ENCODE assay signal across 19 cellular contexts in genomic region chr12:56818629-56819028, GRCh38. TPM values are rescaled to one million over a fixed set of nuclear protein-coding genes. Genes with fewer than 3 reads are reported as not detected.
A peak's percentile ranks its signal among the peaks of the same experiment; 100 is the strongest.
DNase-seq lines count a peak whose midpoint lies in the region; ATAC-seq, FAIRE-seq and TF ChIP-seq lines count a peak whose summit lies in the region.
"Had no signal": no experiment of that assay in that cellular context is flagged by ENCODE, and none has a peak within 500 bp of the region (broad histone marks: within the 10 kb centered on the region; RNA-seq: fewer than 3 reads in every experiment).

No MANE protein-coding gene starts in this region.

- H3K79me2 ChIP-seq in HCT116 (ENCODE audit: insufficient read depth, low read length), result no peaks in the 10 kb centered on the region
- no peaks in the 10 kb centered on the region for H3K79me2 ChIP-seq in PC-9 (ENCODE audit: low read depth)

- intact Hi-C loops in HCT116 (cut with micrococcal nuclease), result no loop called here
- intact Hi-C loops in PC-9 (cut with micrococcal nuclease; ENCODE audit: unreplicated experiment), result no loop called here
- intact Hi-C loops in uterus (cut with DNase I; ENCODE audit: low total_unique reads), result no loop called here

- TF ChIP-seq CTCF in A549 (IDR thresholded peaks at IDR 0.05) (no peak), HCT116 (IDR thresholded peaks at IDR 0.05 in 2 of 3, conservative IDR thresholded peaks at IDR 0.05 in 1 of 3; ENCODE audit: borderline replicate concordance in 1 of 3, insufficient read depth in 1 of 3, low read depth in 2 of 3, low read length in 2 of 3) (no peak), PC-9 (conservative IDR thresholded peaks at IDR 0.05) (no peak), epithelial cell of esophagus (IDR thresholded peaks at IDR 0.05; ENCODE audit: insufficient read depth, low read depth, low read length, missing control alignments) (no peak), uterus (IDR thresholded peaks at IDR 0.05) (no peak), RWPE1 (conservative IDR thresholded peaks at IDR 0.05; ENCODE audit: low read depth) (no peak)

- 95% methylated on average over 1 of the region's 1 CpG for WGBS in A549 (ENCODE audit: missing lambda C conversion rate)

- peak in 1 of 2 experiments; percentile 25 for DNase-seq in A549 (ENCODE audit: low read depth in 1 of 2, low spot score in 1 of 2)
- no peak for DNase-seq in HCT116 (ENCODE audit: low read depth, low spot score)
- DNase-seq in PC-9, result no peak
- peak; percentile 15 for DNase-seq in epithelial cell of esophagus (ENCODE audit: low read depth)
- no peak for DNase-seq in uterus
- no peak for DNase-seq in RWPE1 (ENCODE audit: low spot score)
- DNase-seq: BE2C; CD4-positive, alpha-beta memory T cell; DMS79; GOT3; HFFc6 had no signal

- no peaks in the 10 kb centered on the region for H3F3A ChIP-seq in PC-9 (ENCODE audit: insufficient read depth, low read depth)

- H3K27ac ChIP-seq in A549 (peak overlapping the region; percentile 43 to 77), HCT116 (ENCODE audit: low read depth, low read length) (no peak overlapping the region), PC-9 (no peak overlapping the region), uterus (no peak overlapping the region), RWPE1 (no peak overlapping the region)
- H3K27ac ChIP-seq: C4-2B had no signal

- no peak for TF ChIP-seq RAD21 in A549 (conservative IDR thresholded peaks at IDR 0.05 in 1 of 2, IDR thresholded peaks at IDR 0.05 in 1 of 2)
- TF ChIP-seq RAD21 in HCT116 (IDR thresholded peaks at IDR 0.05; ENCODE audit: low read depth), result no peak

- TF ChIP-seq POLR2A in A549 (IDR thresholded peaks at IDR 0.05; ENCODE audit: low read length), result no peak
- TF ChIP-seq POLR2A in HCT116 (IDR thresholded peaks at IDR 0.05; ENCODE audit: borderline replicate concordance, extremely low read depth, insufficient read depth, insufficient read length), result no peak
- no peak for TF ChIP-seq POLR2A in uterus (IDR thresholded peaks at IDR 0.05)

- H3K9me2 ChIP-seq in HCT116 (ENCODE audit: insufficient read depth) (no peaks in the 10 kb centered on the region), PC-9 (ENCODE audit: insufficient read depth) (no peaks in the 10 kb centered on the region)

- H3K27me3 ChIP-seq in HCT116 (ENCODE audit: insufficient read depth, low read length), result no peaks in the 10 kb centered on the region
- H3K27me3 ChIP-seq in PC-9 (ENCODE audit: insufficient read depth, low read depth), result no peaks in the 10 kb centered on the region; the same call in 1 of the 2 replicates
- H3K27me3 ChIP-seq in uterus, result no peaks in the 10 kb centered on the region

- POLR2A ChIA-PET in A549 (lab: Yijun Ruan, JAX), result no interaction called here
- POLR2A ChIA-PET in HCT116 (lab: Charles Lee), result no interaction called here
- POLR2A ChIA-PET in PC-9 (lab: Charles Lee; ENCODE audit: unreplicated experiment), result no interaction called here
- POLR2A ChIA-PET in RWPE1 (lab: Yijun Ruan, JAX; ENCODE audit: low non-redundant PET), result no interaction called here

- TF ChIP-seq EP300 in A549 (IDR thresholded peaks at IDR 0.05), result no peak

- H3K9ac ChIP-seq in HCT116 (ENCODE audit: low read length), result no peak overlapping the region

- H4K20me1 ChIP-seq in HCT116 (ENCODE audit: insufficient read depth) (no peaks in the 10 kb centered on the region), PC-9 (ENCODE audit: insufficient read depth) (no peaks in the 10 kb centered on the region)

- no peak for FAIRE-seq in A549 (lab: Jason Lieb, UNC)
- FAIRE-seq: A204.1, GM12878, GM18507 had no signal

- no peak for ATAC-seq in A549
- no peak for ATAC-seq in HCT116
- ATAC-seq in HG02763 (IDR thresholded peaks at IDR 0.05; ENCODE audit: unreplicated experiment), result no peak
- no peak for ATAC-seq in GM18907 (IDR thresholded peaks at IDR 0.05; ENCODE audit: unreplicated experiment)
- ATAC-seq: GM12878 had no signal

- CTCF ChIA-PET in A549 (lab: Yijun Ruan, JAX) (interaction anchor here (1.0 to 1.2 kb wide), 3 partner anchors 21 to 190 kb away, joined by 3 to 4 read pairs (median 3); no protein-coding TSS in a partner anchor), HCT116 (lab: Charles Lee) (no interaction called here), PC-9 (lab: Charles Lee) (interaction anchor here (0.6 kb wide), 1 partner anchor 239 kb away, joined by 3 read pairs; no protein-coding TSS in a partner anchor), RWPE1 (lab: Yijun Ruan, JAX) (interaction anchor here (0.6 to 0.7 kb wide), 2 partner anchors 169 to 466 kb away, joined by 3 read pairs; no protein-coding TSS in a partner anchor)

- RAD21 ChIA-PET in HCT116 (lab: Charles Lee; ENCODE audit: low non-redundant PET in 1 of 2, low total read pairs in 2 of 2, uncharacterized antibody in 2 of 2, unreplicated experiment in 2 of 2), result no interaction called here

- no TSS peak for BruUV-seq in HCT116 (replicated peaks; lab: Mats Ljungman, UMichigan)
- BruUV-seq in PC-9 (replicated peaks; lab: Mats Ljungman, UMichigan), result no TSS peak

- H3K4me2 ChIP-seq in A549 (no peak overlapping the region), HCT116 (ENCODE audit: low read length) (no peak overlapping the region), PC-9 (no peak overlapping the region)

- no peaks in the 10 kb centered on the region for H3K36me3 ChIP-seq in HCT116 (ENCODE audit: control insufficient read depth in 1 of 2, insufficient read depth in 2 of 2, low read length in 2 of 2)
- no peaks in the 10 kb centered on the region for H3K36me3 ChIP-seq in PC-9 (ENCODE audit: low read depth)
- H3K36me3 ChIP-seq in uterus, result no peaks in the 10 kb centered on the region
- H3K36me3 ChIP-seq: BE2C, HAP-1 had no signal

- H2AFZ ChIP-seq in HCT116 (ENCODE audit: low read depth, low read length, poor library complexity, severe bottlenecking), result peak overlapping the region; percentile 12
- peak overlapping the region; percentile 49; the same call in 1 of the 2 replicates for H2AFZ ChIP-seq in PC-9

- 0 out of 3 replicates have a peak, but pooled peaks cover 3% of the 10 kb centered on the region for H3K4me1 ChIP-seq in A549
- H3K4me1 ChIP-seq in HCT116 (ENCODE audit: control insufficient read depth in 1 of 2, insufficient read depth in 2 of 2, low read length in 2 of 2), result no peaks in the 10 kb centered on the region
- no peaks in the 10 kb centered on the region for H3K4me1 ChIP-seq in PC-9 (replicated peaks; ENCODE audit: insufficient read depth)
- H3K4me1 ChIP-seq in uterus, result no peaks in the 10 kb centered on the region
- H3K4me1 ChIP-seq: BE2C, HAP-1 had no signal

- H3K9me3 ChIP-seq in A549 (no peaks in the 10 kb centered on the region), HCT116 (ENCODE audit: control insufficient read depth in 1 of 2, insufficient read depth in 1 of 2, low read depth in 1 of 2, low read length in 2 of 2) (no peaks in the 10 kb centered on the region), PC-9 (ENCODE audit: insufficient read depth, low read depth) (no peaks in the 10 kb centered on the region), uterus (no peaks in the 10 kb centered on the region)
- H3K9me3 ChIP-seq: BE2C, HAP-1 had no signal

- H3K4me3 ChIP-seq in A549 (no peak overlapping the region), HCT116 (replicated peaks in 1 of 2; ENCODE audit: low read depth in 1 of 2, low read length in 2 of 2) (no peak overlapping the region), PC-9 (no peak overlapping the region), epithelial cell of esophagus (ENCODE audit: low read length) (no peak overlapping the region), uterus (no peak overlapping the region)
- H3K4me3 ChIP-seq: GM12878, HAP-1 had no signal

TF ChIP-seq in A549, 52 proteins besides CTCF, POLR2A, EP300 and RAD21:
- peak; percentile 95 for TF ChIP-seq MAFK (IDR thresholded peaks at IDR 0.05; ENCODE audit: partially characterized antibody)
- peak; percentile 97 for TF ChIP-seq NFE2L2 (conservative IDR thresholded peaks at IDR 0.05; ENCODE audit: low read length)
- TF ChIP-seq FOSB (CRISPR knock-in tag; IDR thresholded peaks at IDR 0.05), result no peak
TF ChIP-seq in A549: peak in this region for 2.

TF ChIP-seq in HCT116, 20 proteins besides CTCF, POLR2A, EP300 and RAD21:
- TF ChIP-seq EGR1 (IDR thresholded peaks at IDR 0.05; ENCODE audit: low read depth) (no peak), ATF3 (IDR thresholded peaks at IDR 0.05) (no peak), ELF1 (IDR thresholded peaks at IDR 0.05; ENCODE audit: borderline replicate concordance, low read depth) (no peak), SIN3A (IDR thresholded peaks at IDR 0.05; ENCODE audit: low read depth) (no peak), ZNF274 (IDR thresholded peaks at IDR 0.05; ENCODE audit: low read depth, low read length) (no peak), FOSL1 (IDR thresholded peaks at IDR 0.05; ENCODE audit: low read depth) (no peak), JUND (IDR thresholded peaks at IDR 0.05) (no peak), SP1 (IDR thresholded peaks at IDR 0.05; ENCODE audit: low read depth) (no peak), ZFX (IDR thresholded peaks at IDR 0.05) (no peak), YY1 (IDR thresholded peaks at IDR 0.05; ENCODE audit: extremely low read depth, insufficient replicate concordance, low read depth, low read length) (no peak), EZH2phosphoT487 (IDR thresholded peaks at IDR 0.05; ENCODE audit: borderline replicate concordance) (no peak), SRF (IDR thresholded peaks at IDR 0.05; ENCODE audit: low read depth) (no peak), CBX3 (IDR thresholded peaks at IDR 0.05; ENCODE audit: low read depth) (no peak), TCF7L2 (IDR thresholded peaks at IDR 0.05; ENCODE audit: borderline replicate concordance, extremely low read depth, insufficient read depth, insufficient read length) (no peak)
- TF ChIP-seq, protein P1, sequence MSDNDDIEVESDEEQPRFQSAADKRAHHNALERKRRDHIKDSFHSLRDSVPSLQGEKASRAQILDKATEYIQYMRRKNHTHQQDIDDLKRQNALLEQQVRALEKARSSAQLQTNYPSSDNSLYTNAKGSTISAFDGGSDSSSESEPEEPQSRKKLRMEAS (IDR thresholded peaks at IDR 0.05), result no peak

RNA-seq across cellular contexts. Expression of gene HSD17B6, which starts 55.5 kb away (rescaled TPM):
- polyA plus RNA-seq in A549 (2011; rRNA removed), result 2.0 and 2.6 TPM in 2 replicates
- 1.3 and 1.7 TPM in 2 replicates for polyA plus RNA-seq in A549 (2012; cell fraction: cytosol; rRNA removed)
- 1.3 and 1.4 TPM in 2 replicates for polyA plus RNA-seq in A549 (2012; cell fraction: nucleus; rRNA removed)
- 2.3 to 2.9 TPM (median 2.7 TPM) in 3 replicates for polyA plus RNA-seq in A549 (2017; fragmentation: RNase III; extraction: RNeasy Plus Mini Kit Qiagen cat#74134 plus additional on column Dnase treatment)
- 0.62 and 1.3 TPM in 2 replicates for polyA minus RNA-seq in A549 (2011; rRNA and poly(A)+ RNA removed)
- 1.9 TPM for total RNA-seq in HCT116 (2021; ENCODE audit: unreplicated experiment)
- 1.8 and 2.1 TPM in 2 replicates for polyA plus RNA-seq in HCT116 (2012)
- total RNA-seq in PC-9 (2021), result 2.1 and 2.2 TPM in 2 replicates
- 10 to 100 TPM in 1 of 4 donors, 1 to 10 TPM in 3; 2.4 to 10.5 (median 7.3) TPM for total RNA-seq in uterus
- total RNA-seq: HT-29 had no signal

Comparison
In these comparisons a context has a peak if more than half of its experiments do, and no peak if none do; other contexts are left out.
1. H3K27ac ChIP-seq: peak in A549 (2 of 2); none in HCT116 (single experiment), PC-9 (single experiment), uterus (0 of 2) and RWPE1 (single experiment).